ENCODE assay signal across 8 cellular contexts in genomic region chr7:43758861-43759683, GRCh38. TPM values are rescaled to one million over a fixed set of nuclear protein-coding genes. Genes with fewer than 3 reads are reported as not detected.
DNase-seq lines count a peak whose midpoint lies in the region; ATAC-seq and TF ChIP-seq lines count a peak whose summit lies in the region.

No MANE protein-coding gene starts in this region.

- no peaks in the 10 kb centered on the region for H3K36me3 ChIP-seq in ectodermal cell (ENCODE audit: control insufficient read depth, insufficient read depth, low read length)

- H3K9me3 ChIP-seq in ectodermal cell (ENCODE audit: control insufficient read depth, low read length) = no peaks in the 10 kb centered on the region

- no peak overlapping the region for H3K27ac ChIP-seq in ectodermal cell (ENCODE audit: insufficient read depth, low read depth, low read length, poor library complexity, severe bottlenecking)

- peak overlapping the region; percentile 80 for H3K4me3 Mint-ChIP-seq in activated CD4-positive, alpha-beta T cell treated with anti-CD3 and anti-CD28 coated beads, Interleukin-2, amount 10 ng/mL, durations not matched to agents 24 days and 14 days

- TF ChIP-seq CTCF in GM12864 (IDR thresholded peaks at IDR 0.05; ENCODE audit: low read depth, low read length, missing control alignments) = no peak

- H3K27me3 ChIP-seq in ectodermal cell (ENCODE audit: control insufficient read depth, insufficient read depth, low read length, poor library complexity, severe bottlenecking) = peaks cover 42% of the 10 kb centered on the region

- peaks cover 11% of the 10 kb centered on the region for H3K4me1 ChIP-seq in ectodermal cell (ENCODE audit: control insufficient read depth, insufficient read depth, low read length)

- H3K27ac Mint-ChIP-seq in activated CD4-positive, alpha-beta T cell treated with anti-CD3 and anti-CD28 coated beads, Interleukin-2, amount 10 ng/mL, durations not matched to agents 24 days and 14 days = peak overlapping the region; percentile 47

- H3K4me1 Mint-ChIP-seq in activated CD4-positive, alpha-beta T cell treated with anti-CD3 and anti-CD28 coated beads, Interleukin-2, amount 10 ng/mL, durations not matched to agents 24 days and 14 days = peaks cover 49% of the 10 kb centered on the region

- in situ Hi-C loops in KBM-7 (cut with MboI; ENCODE audit: low pct_unique_long_range_greater_than_20kb, low sequenced_read_pairs) = no loop called here

- no peaks in the 10 kb centered on the region for H3K9me3 Mint-ChIP-seq in activated CD4-positive, alpha-beta T cell treated with anti-CD3 and anti-CD28 coated beads, Interleukin-2, amount 10 ng/mL, durations not matched to agents 24 days and 14 days

- H3K4me3 ChIP-seq in GM12864 (ENCODE audit: low read depth, low read length) = peak overlapping the region; percentile 84
- peak overlapping the region; percentile 46 for H3K4me3 ChIP-seq in ectodermal cell (ENCODE audit: insufficient read depth, low read depth, low read length)

- H3K36me3 Mint-ChIP-seq in activated CD4-positive, alpha-beta T cell treated with anti-CD3 and anti-CD28 coated beads, Interleukin-2, amount 10 ng/mL, durations not matched to agents 24 days and 14 days (ENCODE audit: low read depth) = peaks cover 6% of the 10 kb centered on the region

- H3K27me3 Mint-ChIP-seq in activated CD4-positive, alpha-beta T cell treated with anti-CD3 and anti-CD28 coated beads, Interleukin-2, amount 10 ng/mL, durations not matched to agents 24 days and 14 days = peaks cover 3% of the 10 kb centered on the region

- intact Hi-C loops in activated CD4-positive, alpha-beta T cell treated with anti-CD3 and anti-CD28 coated beads, Interleukin-2, amount 10 ng/mL, durations not matched to agents 24 days and 14 days (cut with micrococcal nuclease) = loop anchor here (1.0 to 2.0 kb wide), 2 partner anchors 30 to 76 kb away; partner anchors contain the start of gene COA1

- peak; percentile 51 for ATAC-seq in GM21717 (IDR thresholded peaks at IDR 0.05; ENCODE audit: unreplicated experiment)

- DNase-seq in GM12864 (ENCODE audit: low read depth) (no peak), KBM-7 (peak; percentile 48), medulla oblongata (ENCODE audit: extremely low spot score) (peak; percentile 11), SW 1271 (lab: John Stamatoyannopoulos, UW) (no peak)
- peak; percentile 90 for DNase-seq in activated CD4-positive, alpha-beta T cell treated with anti-CD3 and anti-CD28 coated beads, Interleukin-2, amount 10 ng/mL, durations not matched to agents 24 days and 14 days
- peak; percentile 21 to 38 for DNase-seq in stimulated activated CD8-positive, alpha-beta memory T cell treated with anti-CD3 and anti-CD28 coated beads, Interleukin-7, amount 100 ng/mL, for 4 hours (ENCODE audit: low read depth in 2 of 2)

- 8 to 9% methylated on average over 50 of the region's 51 CpGs for WGBS in ectodermal cell, 2 experiments

RNA-seq across cellular contexts. Expression of gene BLVRA, which starts 0.6 kb away (rescaled TPM):
- 39.9 and 43.4 TPM in 2 replicates for total RNA-seq in activated CD4-positive, alpha-beta T cell treated with anti-CD3 and anti-CD28 coated beads, Interleukin-2, amount 10 ng/mL, durations not matched to agents 24 days and 14 days
- polyA plus RNA-seq in ectodermal cell (2013, experiment 1 of 4) = 20.0 TPM
- 20.0 TPM for polyA plus RNA-seq in ectodermal cell (2013, experiment 2 of 4)
- polyA plus RNA-seq in ectodermal cell (2013, experiment 3 of 4) = 17.4 TPM
- 19.7 TPM for polyA plus RNA-seq in ectodermal cell (2013, experiment 4 of 4)

RNA-seq across cellular contexts. Expression of gene COA1, which starts 29.7 kb away (rescaled TPM):
- total RNA-seq in activated CD4-positive, alpha-beta T cell treated with anti-CD3 and anti-CD28 coated beads, Interleukin-2, amount 10 ng/mL, durations not matched to agents 24 days and 14 days = 79.0 and 79.3 TPM in 2 replicates
- polyA plus RNA-seq in ectodermal cell (2013, experiment 1 of 4) = 109 TPM
- polyA plus RNA-seq in ectodermal cell (2013, experiment 2 of 4) = 124 TPM
- 118 TPM for polyA plus RNA-seq in ectodermal cell (2013, experiment 3 of 4)
- polyA plus RNA-seq in ectodermal cell (2013, experiment 4 of 4) = 132 TPM

Comparison
In these comparisons a context has a peak if more than half of its experiments do, and no peak if none do; other contexts are left out.
1. DNase-seq: peak in KBM-7 (single experiment), activated CD4-positive, alpha-beta T cell treated with anti-CD3 and anti-CD28 coated beads, Interleukin-2, amount 10 ng/mL, durations not matched to agents 24 days and 14 days (single experiment), medulla oblongata (single experiment) and stimulated activated CD8-positive, alpha-beta memory T cell treated with anti-CD3 and anti-CD28 coated beads, Interleukin-7, amount 100 ng/mL, for 4 hours (2 of 2); none in GM12864 (single experiment) and SW 1271 (0 of 2).